In the genomic region with DNA sequence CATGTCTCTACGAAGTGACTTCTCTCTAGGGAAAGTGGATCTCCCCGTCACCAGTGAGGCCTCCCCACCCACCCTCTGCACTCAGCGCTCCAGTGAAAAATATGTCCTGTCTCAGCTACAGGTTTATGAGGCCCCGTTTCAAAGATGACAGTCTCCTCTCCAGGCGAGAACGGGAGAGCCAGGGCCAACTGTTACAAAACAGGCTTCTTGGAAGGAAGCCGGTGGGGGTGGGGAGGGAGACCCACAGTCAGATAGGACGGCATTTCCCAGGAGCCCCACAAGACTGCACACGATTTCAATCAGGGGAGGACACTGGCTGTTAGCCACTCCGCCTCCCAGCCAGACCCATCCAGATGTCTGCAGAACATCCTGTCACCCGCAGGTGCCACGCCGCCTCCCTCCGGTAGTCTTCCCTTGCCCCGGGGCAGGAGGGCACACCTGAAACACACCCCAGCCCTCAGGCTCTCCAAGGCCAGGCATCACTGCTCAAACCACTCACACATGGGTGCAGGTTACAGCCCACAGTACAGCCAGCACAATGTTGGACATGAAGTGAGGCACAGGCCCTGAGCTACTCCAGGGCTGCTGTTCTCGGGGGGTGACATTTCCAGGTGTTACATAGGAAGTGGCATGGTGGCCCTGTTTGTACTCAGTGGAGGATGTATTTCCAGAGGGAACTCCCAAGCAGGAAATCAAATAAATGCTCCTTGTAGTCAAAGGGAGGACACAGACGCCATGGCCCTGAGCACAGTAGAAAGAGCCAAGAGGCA, we compare ENCODE assay signal across 14 cellular contexts.
DNase-seq lines count a peak whose midpoint lies in the region; ATAC-seq and TF ChIP-seq lines count a peak whose summit lies in the region.
"Had no signal": no experiment of that assay in that cellular context is flagged by ENCODE, and none has a peak within 500 bp of the region (broad histone marks: within the 10 kb centered on the region; RNA-seq: fewer than 3 reads in every experiment).

No MANE protein-coding gene starts in this region.

- no peak overlapping the region for H2BK12ac ChIP-seq in neuronal stem cell (ENCODE audit: low read length)

- peak overlapping the region; percentile 8 for H2BK5ac ChIP-seq in neuronal stem cell (ENCODE audit: low read length)

- H3K4ac ChIP-seq in neuronal stem cell (ENCODE audit: low read length): no peak overlapping the region

- H3K9me3 Mint-ChIP-seq in WTC11: no peaks in the 10 kb centered on the region; the same call in 1 of the 2 replicates
- H3K9me3 Mint-ChIP-seq: stimulated activated effector memory CD8-positive, alpha-beta T cell treated with anti-CD3 and anti-CD28 coated beads, Interleukin-12 subunit alpha, Interleukin-12 subunit beta, amount 100 ng/mL, for 72 hours had no signal

- WGBS in neuronal stem cell (ENCODE audit: extremely low coverage in 2 of 2, insufficient read length in 2 of 2, insufficient replicate concordance in 1 of 2), 2 donors: no CpG with 5 or more reads among the region's 17 CpGs

- H2AK5ac ChIP-seq in neuronal stem cell (ENCODE audit: low read depth, low read length): no peak overlapping the region

- no peak overlapping the region for H3K4me2 ChIP-seq in neuronal stem cell (ENCODE audit: insufficient read depth, low read length, poor library complexity, severe bottlenecking)

- peaks cover 0 to 9% of the 10 kb centered on the region in 2 donors for H3K4me1 ChIP-seq in neuronal stem cell (ENCODE audit: control insufficient read depth in 2 of 2, insufficient read depth in 1 of 2, low read depth in 1 of 2, low read length in 2 of 2)

- H3K18ac ChIP-seq in neuronal stem cell (ENCODE audit: low read length): peak overlapping the region; percentile 64

- H3K4me3 ChIP-seq in neuronal stem cell (ENCODE audit: low read length in 2 of 2): no peak overlapping the region

- POLR2A ChIA-PET in WTC11 (lab: Charles Lee): no interaction called here

- no peak overlapping the region for H2AFZ ChIP-seq in neuronal stem cell (ENCODE audit: low read length)

- no peaks in the 10 kb centered on the region for H3K36me3 ChIP-seq in neuronal stem cell (replicated peaks in 1 of 2; ENCODE audit: control insufficient read depth in 2 of 2, insufficient read depth in 2 of 2, low read length in 2 of 2)

- CTCF ChIA-PET in WTC11 (lab: Charles Lee): interaction anchor here (0.6 kb wide), 1 partner anchor 12 kb away, joined by 3 read pairs; no protein-coding TSS in a partner anchor

- intact Hi-C loops in cardiac septum (cut with DNase I): no loop called here

- H2BK120ac ChIP-seq in neuronal stem cell (ENCODE audit: low read depth, low read length): no peak overlapping the region

- peaks cover 0 to 12% (median 0%) of the 10 kb centered on the region in 3 experiments for H3K27me3 ChIP-seq in neuronal stem cell (ENCODE audit: control insufficient read depth in 3 of 3, insufficient read depth in 3 of 3, low read depth in 1 of 3, low read length in 3 of 3)

- peak; percentile 11; the same call in 1 of the 2 replicates for ATAC-seq in WTC11
- ATAC-seq: stimulated activated effector memory CD8-positive, alpha-beta T cell treated with anti-CD3 and anti-CD28 coated beads, Interleukin-12 subunit alpha, Interleukin-12 subunit beta, amount 100 ng/mL, for 72 hours had no signal

- no peaks in the 10 kb centered on the region for H3K9me3 ChIP-seq in neuronal stem cell (replicated peaks in 1 of 2; ENCODE audit: control insufficient read depth in 2 of 2, insufficient read depth in 1 of 2, low read depth in 1 of 2, low read length in 2 of 2)

- H3K27me3 Mint-ChIP-seq in WTC11 (ENCODE audit: low read depth): no peaks in the 10 kb centered on the region

- H3K9ac ChIP-seq in neuronal stem cell (ENCODE audit: low read depth, low read length, poor library complexity): no peak overlapping the region

- H4K91ac ChIP-seq in neuronal stem cell (ENCODE audit: low read depth, low read length, poor library complexity): no peak overlapping the region

- H3K4me3 Mint-ChIP-seq in WTC11: no peak overlapping the region
- H3K4me3 Mint-ChIP-seq: stimulated activated effector memory CD8-positive, alpha-beta T cell treated with anti-CD3 and anti-CD28 coated beads, Interleukin-12 subunit alpha, Interleukin-12 subunit beta, amount 100 ng/mL, for 72 hours had no signal

- TF ChIP-seq CTCF in WTC11 (IDR thresholded peaks at IDR 0.05): no peak

- peaks cover 35% of the 10 kb centered on the region for H3K4me1 Mint-ChIP-seq in WTC11

- H4K8ac ChIP-seq in neuronal stem cell (ENCODE audit: low read depth, low read length): no peak overlapping the region

- H3K27ac Mint-ChIP-seq in WTC11: no peak overlapping the region
- H3K27ac Mint-ChIP-seq: stimulated activated effector memory CD8-positive, alpha-beta T cell treated with anti-CD3 and anti-CD28 coated beads, Interleukin-12 subunit alpha, Interleukin-12 subunit beta, amount 100 ng/mL, for 72 hours had no signal

- H3K23ac ChIP-seq in neuronal stem cell (ENCODE audit: low read depth, low read length, poor library complexity): no peak overlapping the region

- no peak overlapping the region for H2BK15ac ChIP-seq in neuronal stem cell (ENCODE audit: low read length)

- no peak overlapping the region for H3K14ac ChIP-seq in neuronal stem cell (ENCODE audit: low read length)

- peaks cover 2% of the 10 kb centered on the region for H3K79me1 ChIP-seq in neuronal stem cell (ENCODE audit: low read depth, low read length)

- H3K36me3 Mint-ChIP-seq in WTC11: no peaks in the 10 kb centered on the region
- H3K36me3 Mint-ChIP-seq: stimulated activated effector memory CD8-positive, alpha-beta T cell treated with anti-CD3 and anti-CD28 coated beads, Interleukin-12 subunit alpha, Interleukin-12 subunit beta, amount 100 ng/mL, for 72 hours had no signal

- peak; percentile 25 for DNase-seq in ELF-1 (ENCODE audit: low read depth, low spot score)
- DNase-seq in WTC11 (ENCODE audit: low spot score): no peak
- DNase-seq in cardiac septum (ENCODE audit: low spot score): peak; percentile 53
- DNase-seq in neuronal stem cell (ENCODE audit: low spot score): no peak
- no peak for DNase-seq in NCI-H1436 treated with DMSO at 0.1 percent for 48 hours (lab: John Stamatoyannopoulos, UW)
- DNase-seq in NCI-H2107 (lab: John Stamatoyannopoulos, UW): no peak
- DNase-seq in globus pallidus (ENCODE audit: low spot score): no peak
- no peak for DNase-seq in NCI-H82 treated with DMSO at 0.1 percent for 48 hours (lab: John Stamatoyannopoulos, UW; ENCODE audit: unreplicated experiment)
- DNase-seq: dermis blood vessel endothelial cell; NCI-H1694; NCI-H774; retina; stimulated activated CD4-positive, alpha-beta T cell treated with anti-CD3 and anti-CD28 coated beads, Interleukin-4, amount 100 ng/mL, for 24 hours had no signal

- no peak overlapping the region for H3K27ac ChIP-seq in neuronal stem cell (replicated peaks; ENCODE audit: low read length)

TF ChIP-seq in WTC11, 78 proteins besides CTCF, POLR2A, EP300 and RAD21 (continues in another document):
- no peak for TF ChIP-seq FOXJ3 (CRISPR knock-in tag; IDR thresholded peaks at IDR 0.05; ENCODE audit: borderline replicate concordance)
- TF ChIP-seq, protein P1, sequence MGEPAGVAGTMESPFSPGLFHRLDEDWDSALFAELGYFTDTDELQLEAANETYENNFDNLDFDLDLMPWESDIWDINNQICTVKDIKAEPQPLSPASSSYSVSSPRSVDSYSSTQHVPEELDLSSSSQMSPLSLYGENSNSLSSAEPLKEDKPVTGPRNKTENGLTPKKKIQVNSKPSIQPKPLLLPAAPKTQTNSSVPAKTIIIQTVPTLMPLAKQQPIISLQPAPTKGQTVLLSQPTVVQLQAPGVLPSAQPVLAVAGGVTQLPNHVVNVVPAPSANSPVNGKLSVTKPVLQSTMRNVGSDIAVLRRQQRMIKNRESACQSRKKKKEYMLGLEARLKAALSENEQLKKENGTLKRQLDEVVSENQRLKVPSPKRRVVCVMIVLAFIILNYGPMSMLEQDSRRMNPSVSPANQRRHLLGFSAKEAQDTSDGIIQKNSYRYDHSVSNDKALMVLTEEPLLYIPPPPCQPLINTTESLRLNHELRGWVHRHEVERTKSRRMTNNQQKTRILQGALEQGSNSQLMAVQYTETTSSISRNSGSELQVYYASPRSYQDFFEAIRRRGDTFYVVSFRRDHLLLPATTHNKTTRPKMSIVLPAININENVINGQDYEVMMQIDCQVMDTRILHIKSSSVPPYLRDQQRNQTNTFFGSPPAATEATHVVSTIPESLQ (CRISPR knock-in tag; IDR thresholded peaks at IDR 0.05): no peak
- TF ChIP-seq, protein P2, sequence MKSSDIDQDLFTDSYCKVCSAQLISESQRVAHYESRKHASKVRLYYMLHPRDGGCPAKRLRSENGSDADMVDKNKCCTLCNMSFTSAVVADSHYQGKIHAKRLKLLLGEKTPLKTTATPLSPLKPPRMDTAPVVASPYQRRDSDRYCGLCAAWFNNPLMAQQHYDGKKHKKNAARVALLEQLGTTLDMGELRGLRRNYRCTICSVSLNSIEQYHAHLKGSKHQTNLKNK (CRISPR knock-in tag; IDR thresholded peaks at IDR 0.05): no peak
- no peak for TF ChIP-seq MYBL2 (CRISPR knock-in tag; IDR thresholded peaks at IDR 0.05)
- no peak for TF ChIP-seq ZNF416 (CRISPR knock-in tag; IDR thresholded peaks at IDR 0.05)
- TF ChIP-seq CREM (CRISPR knock-in tag; IDR thresholded peaks at IDR 0.05): no peak
- TF ChIP-seq, protein P3, sequence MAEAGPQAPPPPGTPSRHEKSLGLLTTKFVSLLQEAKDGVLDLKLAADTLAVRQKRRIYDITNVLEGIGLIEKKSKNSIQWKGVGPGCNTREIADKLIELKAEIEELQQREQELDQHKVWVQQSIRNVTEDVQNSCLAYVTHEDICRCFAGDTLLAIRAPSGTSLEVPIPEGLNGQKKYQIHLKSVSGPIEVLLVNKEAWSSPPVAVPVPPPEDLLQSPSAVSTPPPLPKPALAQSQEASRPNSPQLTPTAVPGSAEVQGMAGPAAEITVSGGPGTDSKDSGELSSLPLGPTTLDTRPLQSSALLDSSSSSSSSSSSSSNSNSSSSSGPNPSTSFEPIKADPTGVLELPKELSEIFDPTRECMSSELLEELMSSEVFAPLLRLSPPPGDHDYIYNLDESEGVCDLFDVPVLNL (CRISPR knock-in tag; IDR thresholded peaks at IDR 0.05; ENCODE audit: borderline replicate concordance, low read depth): no peak
- TF ChIP-seq ZNF219 (CRISPR knock-in tag; IDR thresholded peaks at IDR 0.05; ENCODE audit: borderline replicate concordance): no peak
- no peak for TF ChIP-seq SP1 (CRISPR knock-in tag; conservative IDR thresholded peaks at IDR 0.05)
- no peak for TF ChIP-seq IRF2 (CRISPR knock-in tag; IDR thresholded peaks at IDR 0.05; ENCODE audit: borderline replicate concordance, low read depth)
- no peak for TF ChIP-seq ZNF121 (CRISPR knock-in tag; IDR thresholded peaks at IDR 0.05)
- TF ChIP-seq ESRRA (CRISPR knock-in tag; IDR thresholded peaks at IDR 0.05; ENCODE audit: borderline replicate concordance): no peak
- TF ChIP-seq FOXP1 (CRISPR knock-in tag; IDR thresholded peaks at IDR 0.05; ENCODE audit: borderline replicate concordance): no peak

Comparison
In these comparisons a context has a peak if more than half of its experiments do, and no peak if none do; other contexts are left out.
1. DNase-seq: peak in ELF-1 (single experiment) and cardiac septum (single experiment); none in WTC11 (single experiment), neuronal stem cell (single experiment), NCI-H1436 treated with DMSO at 0.1 percent for 48 hours (single experiment), NCI-H2107 (single experiment), globus pallidus (single experiment) and NCI-H82 treated with DMSO at 0.1 percent for 48 hours (single experiment).